ENCODE assay signal across 11 cellular contexts in the genomic region with DNA sequence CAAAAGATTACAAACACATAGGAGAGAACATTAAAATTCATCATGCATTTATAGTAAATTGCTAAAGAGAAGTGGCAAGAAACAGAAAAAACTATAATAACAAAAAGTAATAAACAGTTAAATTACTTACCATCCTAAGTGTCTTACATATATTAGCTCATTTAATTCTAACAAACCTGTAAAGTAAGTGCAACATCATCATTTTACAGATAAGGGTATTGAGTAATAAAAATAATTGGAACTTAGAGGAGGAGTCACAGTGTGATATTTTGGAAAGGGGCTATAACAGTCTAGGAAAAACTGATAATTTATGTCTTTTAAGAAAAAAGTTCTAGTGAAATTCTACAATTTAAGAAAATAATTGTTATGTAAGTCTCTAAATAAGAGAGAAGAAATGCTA.
"Had no signal": no experiment of that assay in that cellular context is flagged by ENCODE, and none has a peak within 500 bp of the region (broad histone marks: within the 10 kb centered on the region; RNA-seq: fewer than 3 reads in every experiment).

No MANE protein-coding gene starts in this region.

- DNase-seq: GM23248, GOT3, H7, H9, HCEC 1CT, HFFc6 had no signal

- H3K9ac ChIP-seq: GM23248 had no signal

- H3K9me3 ChIP-seq: HAP-1 had no signal

- H3K4me1 ChIP-seq: HAP-1 had no signal

- ATAC-seq: GM23338, HCT116 had no signal

- FAIRE-seq: H1, H54 had no signal

- H3K27ac ChIP-seq: GM23248 had no signal

- H3K36me3 ChIP-seq: HAP-1 had no signal

- H2AFZ ChIP-seq: GM23248, GM23338 had no signal

- H3K4me2 ChIP-seq: GM23338 had no signal

- H3K4me3 ChIP-seq: GM23248, GM23338, HAP-1 had no signal
